Comparison of ENCODE assay signal across 9 cellular contexts in the genomic region with DNA sequence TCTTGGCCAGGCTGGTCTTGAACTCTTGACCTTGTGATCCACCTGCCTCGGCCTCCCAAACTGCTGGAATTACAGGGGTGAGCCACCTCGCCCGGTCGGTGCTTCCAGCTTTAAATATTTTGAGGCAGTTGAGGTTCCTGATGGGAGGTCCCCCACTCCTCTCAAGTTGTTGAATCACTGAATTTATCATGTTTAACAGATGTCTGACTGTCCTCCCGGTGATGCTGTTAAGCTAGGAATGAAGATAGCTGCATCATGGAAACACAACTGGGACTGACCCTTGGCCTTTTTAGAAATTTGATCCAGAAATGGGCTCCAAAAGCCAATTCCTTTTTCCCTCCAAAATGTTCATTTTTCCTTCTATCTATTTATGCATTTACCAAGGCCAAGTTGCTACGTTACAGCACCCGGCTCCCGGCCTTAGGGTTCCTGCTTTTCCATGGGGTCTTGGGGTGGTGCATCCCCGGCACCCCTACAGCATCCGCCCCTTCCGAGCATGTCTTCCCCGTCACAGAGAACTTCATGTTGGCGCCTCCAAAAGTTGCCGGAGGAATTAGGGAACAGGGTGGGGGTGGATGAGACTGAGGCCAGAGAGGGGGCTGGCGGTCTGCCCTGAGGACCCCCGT. TPM values are rescaled to one million over a fixed set of nuclear protein-coding genes. Genes with fewer than 3 reads are reported as not detected.
DNase-seq lines count a peak whose midpoint lies in the region; ATAC-seq and TF ChIP-seq lines count a peak whose summit lies in the region.
"Had no signal": no experiment of that assay in that cellular context is flagged by ENCODE, and none has a peak within 500 bp of the region (broad histone marks: within the 10 kb centered on the region; RNA-seq: fewer than 3 reads in every experiment).

No MANE protein-coding gene starts in this region.

- H3K36me3 ChIP-seq in left ventricle myocardium inferior (no peaks in the 10 kb centered on the region), left lung (no peaks in the 10 kb centered on the region)
- H3K36me3 ChIP-seq: cardiac muscle cell had no signal

- H3K27ac ChIP-seq in left ventricle myocardium inferior (replicated peaks), result peak overlapping the region; percentile 67
- H3K27ac ChIP-seq in left lung, result no peak overlapping the region
- H3K27ac ChIP-seq: cardiac muscle cell had no signal

- no peak for DNase-seq in left ventricle myocardium inferior
- DNase-seq in Right ventricle myocardium inferior (ENCODE audit: missing footprints), result no peak
- no peak for DNase-seq in left lung
- no peak for DNase-seq in GM13977 (ENCODE audit: low spot score)
- DNase-seq in central memory CD4-positive, alpha-beta T cell, result no peak

- H3K27me3 Mint-ChIP-seq in activated T-helper 17 cell treated with anti-CD3 and anti-CD28 coated beads, Interleukin-2, amount 50 U/mL, for 72 hours, result no peaks in the 10 kb centered on the region

- ATAC-seq in Right ventricle myocardium inferior (no peak), left lung (no peak), GM19467 (IDR thresholded peaks at IDR 0.05; ENCODE audit: unreplicated experiment) (no peak), GM21515 (IDR thresholded peaks at IDR 0.05; ENCODE audit: unreplicated experiment) (no peak)
- ATAC-seq in activated T-helper 17 cell treated with anti-CD3 and anti-CD28 coated beads, Interleukin-2, amount 50 U/mL, for 72 hours (replicated peaks), result peak; percentile 8

- H3K4me3 ChIP-seq in left ventricle myocardium inferior, result peak overlapping the region; percentile 66
- H3K4me3 ChIP-seq in left lung, result peak overlapping the region; percentile 29 to 35
- H3K4me3 ChIP-seq: cardiac muscle cell had no signal

- in situ Hi-C loops in GM13977 (cut with MboI; ENCODE audit: low pct_unique_long_range_greater_than_20kb, low sequenced_read_pairs, unreplicated experiment), result no loop called here

- H3K4me1 Mint-ChIP-seq in activated T-helper 17 cell treated with anti-CD3 and anti-CD28 coated beads, Interleukin-2, amount 50 U/mL, for 72 hours, result peaks cover 10% of the 10 kb centered on the region

- no peaks in the 10 kb centered on the region for H3K27me3 ChIP-seq in left ventricle myocardium inferior (ENCODE audit: low read depth)
- no peaks in the 10 kb centered on the region for H3K27me3 ChIP-seq in left lung
- H3K27me3 ChIP-seq: cardiac muscle cell had no signal

- peak overlapping the region; percentile 91 for H3K27ac Mint-ChIP-seq in activated T-helper 17 cell treated with anti-CD3 and anti-CD28 coated beads, Interleukin-2, amount 50 U/mL, for 72 hours

- H3K36me3 Mint-ChIP-seq in activated T-helper 17 cell treated with anti-CD3 and anti-CD28 coated beads, Interleukin-2, amount 50 U/mL, for 72 hours (ENCODE audit: low read depth), result peaks cover 27% of the 10 kb centered on the region

- no peaks in the 10 kb centered on the region for H3K9me3 Mint-ChIP-seq in activated T-helper 17 cell treated with anti-CD3 and anti-CD28 coated beads, Interleukin-2, amount 50 U/mL, for 72 hours

- intact Hi-C loops in left ventricle myocardium inferior (cut with micrococcal nuclease), result no loop called here
- intact Hi-C loops in Right ventricle myocardium inferior (cut with DNase I), result no loop called here
- intact Hi-C loops in left lung (cut with DNase I), result no loop called here

- H3K9me3 ChIP-seq in left ventricle myocardium inferior (replicated peaks), result no peaks in the 10 kb centered on the region
- no peaks in the 10 kb centered on the region for H3K9me3 ChIP-seq in left lung

- H3K4me3 Mint-ChIP-seq in activated T-helper 17 cell treated with anti-CD3 and anti-CD28 coated beads, Interleukin-2, amount 50 U/mL, for 72 hours, result peak overlapping the region; percentile 82

- H3K4me1 ChIP-seq in left ventricle myocardium inferior (peaks cover 39% of the 10 kb centered on the region), left lung (peaks cover 6 to 8% of the 10 kb centered on the region in 2 donors)

- no peak for TF ChIP-seq CTCF in left ventricle myocardium inferior (IDR thresholded peaks at IDR 0.05; ENCODE audit: borderline replicate concordance)
- TF ChIP-seq CTCF in left lung (IDR thresholded peaks at IDR 0.05), result no peak
- TF ChIP-seq CTCF in GM13977 (IDR thresholded peaks at IDR 0.05; ENCODE audit: extremely low read depth, insufficient read depth, missing control alignments), result no peak

RNA-seq across cellular contexts. Expression of gene PAX8, which starts 43.9 kb away (rescaled TPM):
- total RNA-seq in left ventricle myocardium inferior (0.44 TPM), Right ventricle myocardium inferior (0.60 TPM), left lung (1 to 10 TPM; 2.6 to 4.8 TPM)
- total RNA-seq in activated T-helper 17 cell treated with anti-CD3 and anti-CD28 coated beads, Interleukin-2, amount 50 U/mL, for 72 hours, result 1 to 10 TPM in 1 of 2 donors, under 1 TPM in 1; 0.86 to 1.6 TPM
- total RNA-seq: cardiac muscle cell had no signal
